ENCODE assay signal across 10 cellular contexts in genomic region chr6:165970001-165970400, GRCh38.
"Had no signal": no experiment of that assay in that cellular context is flagged by ENCODE, and none has a peak within 500 bp of the region (broad histone marks: within the 10 kb centered on the region; RNA-seq: fewer than 3 reads in every experiment).

No MANE protein-coding gene starts in this region.

- DNase-seq: GM23248, GOT3, H7, HFFc6 had no signal

- H3K4me3 ChIP-seq: GM23248, HAP-1, K562 had no signal

- H3K4me1 ChIP-seq: HAP-1 had no signal

- H3K27ac ChIP-seq: GM23248, HL-60, KMS-11 had no signal

- ATAC-seq: HCT116, HepG2, K562 had no signal

- H3K4me2 ChIP-seq: KMS-11 had no signal

- H3K9me3 ChIP-seq: HAP-1 had no signal

- FAIRE-seq: HepG2, K562 had no signal
